ENCODE assay signal across 1 cellular context in genomic region chr2:42865884-42866861, GRCh38.
TF ChIP-seq lines count a peak whose summit lies in the region.

No MANE protein-coding gene starts in this region.

TF ChIP-seq in H1, 55 proteins besides CTCF, POLR2A, EP300 and RAD21 (continued from another document):
- no peak for TF ChIP-seq POLR2AphosphoS5 (IDR thresholded peaks at IDR 0.05; ENCODE audit: low read depth, low read length)
- no peak for TF ChIP-seq BCL11A (IDR thresholded peaks at IDR 0.05; ENCODE audit: low read depth in 2 of 2, low read length in 2 of 2)
- TF ChIP-seq SIN3A (conservative IDR thresholded peaks at IDR 0.05 in 1 of 2, IDR thresholded peaks at IDR 0.05 in 1 of 2; ENCODE audit: low read depth in 1 of 2, low read length in 2 of 2), result no peak
- TF ChIP-seq EZH2 (IDR thresholded peaks at IDR 0.05; ENCODE audit: low read depth, low read length, severe bottlenecking), result no peak
- TF ChIP-seq GABPA (IDR thresholded peaks at IDR 0.05; ENCODE audit: borderline replicate concordance, insufficient read depth, low read length), result no peak
- TF ChIP-seq SIX5 (IDR thresholded peaks at IDR 0.05; ENCODE audit: low read depth, low read length), result no peak
- no peak for TF ChIP-seq MAX (IDR thresholded peaks at IDR 0.05)
- no peak for TF ChIP-seq SIRT6 (IDR thresholded peaks at IDR 0.05; ENCODE audit: low read length)
- TF ChIP-seq EGR1 (IDR thresholded peaks at IDR 0.05; ENCODE audit: borderline replicate concordance, low read depth, low read length), result no peak
- no peak for TF ChIP-seq MAFK (IDR thresholded peaks at IDR 0.05; ENCODE audit: low read depth, low read length)
- no peak for TF ChIP-seq YY1 (IDR thresholded peaks at IDR 0.05; ENCODE audit: low read depth, low read length)
- no peak for TF ChIP-seq RFX5 (IDR thresholded peaks at IDR 0.05; ENCODE audit: borderline replicate concordance, low read depth, low read length)
